27 cellular contexts compared by ENCODE assay signal in the genomic region with DNA sequence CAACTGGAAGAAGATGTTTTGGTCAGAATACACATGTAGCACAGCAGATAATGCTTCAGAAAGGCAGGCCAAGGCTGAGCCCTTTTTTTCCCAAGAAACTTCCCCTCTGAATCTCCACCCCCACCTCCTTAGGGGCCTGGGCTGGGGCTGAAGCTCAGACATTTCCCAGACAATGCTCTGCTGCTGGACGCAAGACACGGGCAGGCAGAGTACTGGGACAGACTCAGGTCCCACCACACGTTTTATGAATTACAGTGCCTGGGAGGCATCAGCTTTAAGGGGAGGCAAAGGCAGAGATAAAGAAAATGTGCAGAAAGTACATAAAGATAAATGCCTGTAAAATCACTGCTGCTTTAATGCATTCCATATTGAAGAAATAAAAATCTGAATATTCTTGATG.
"Had no signal": no experiment of that assay in that cellular context is flagged by ENCODE, and none has a peak within 500 bp of the region (broad histone marks: within the 10 kb centered on the region; RNA-seq: fewer than 3 reads in every experiment).

No MANE protein-coding gene starts in this region.

- FAIRE-seq: islet of Langerhans, small intestine had no signal

- H3K9me3 Mint-ChIP-seq: activated CD4-positive, alpha-beta memory T cell treated with anti-CD3 and anti-CD28 coated beads, Interleukin-2, amount 10 ng/mL, durations not matched to agents 7 days and 5 days; activated CD4-positive, alpha-beta T cell treated with anti-CD3 and anti-CD28 coated beads, Interleukin-2, amount 10 ng/mL, durations not matched to agents 7 days and 5 days; activated T-cell treated with anti-CD3 and anti-CD28 coated beads, Interleukin-2, amount 50 U/mL, for 4 hours; activated T-helper 17 cell treated with anti-CD3 and anti-CD28 coated beads, Interleukin-2, amount 50 U/mL, for 72 hours; central memory CD8-positive, alpha-beta T cell; dendritic cell treated with granulocyte-macrophage colony-stimulating factor and Interleukin-4, amounts not matched to agents 40 ng/mL and 50 ng/mL, for 4 days; natural killer cell; stimulated activated naive B cell treated with anti-CD40 and anti-IgM and Interleukin-4, amounts not matched to agents 10 μg/mL and 1 μg/mL and 100 μg/mL, for 72 hours had no signal

- H3K4me1 Mint-ChIP-seq: activated CD4-positive, alpha-beta memory T cell treated with anti-CD3 and anti-CD28 coated beads, Interleukin-2, amount 10 ng/mL, durations not matched to agents 7 days and 5 days; activated CD4-positive, alpha-beta T cell treated with anti-CD3 and anti-CD28 coated beads, Interleukin-2, amount 10 ng/mL, durations not matched to agents 7 days and 5 days; activated T-helper 17 cell treated with anti-CD3 and anti-CD28 coated beads, Interleukin-2, amount 50 U/mL, for 72 hours; central memory CD8-positive, alpha-beta T cell; natural killer cell; stimulated activated naive B cell treated with anti-CD40 and anti-IgM and Interleukin-4, amounts not matched to agents 10 μg/mL and 1 μg/mL and 100 μg/mL, for 72 hours had no signal

- H3K27ac ChIP-seq: esophagus muscularis mucosa, foreskin keratinocyte, neutrophil, sigmoid colon, stomach, thyroid gland, upper lobe of left lung, vagina had no signal

- H3K4me3 ChIP-seq: esophagus muscularis mucosa, sigmoid colon, stomach, thyroid gland, upper lobe of left lung, vagina had no signal

- DNase-seq: activated CD4-positive, alpha-beta memory T cell treated with anti-CD3 and anti-CD28 coated beads, Interleukin-2, amount 10 ng/mL, durations not matched to agents 7 days and 5 days; activated CD4-positive, alpha-beta T cell treated with anti-CD3 and anti-CD28 coated beads for 1 hour; activated CD4-positive, alpha-beta T cell treated with anti-CD3 and anti-CD28 coated beads, Interleukin-2, amount 10 ng/mL, durations not matched to agents 7 days and 5 days; activated CD8-positive, alpha-beta memory T cell treated with anti-CD3 and anti-CD28 coated beads, Interleukin-2, amount 50 U/mL, for 48 hours; activated gamma-delta T cell treated with Interleukin-2 at 50 U/mL for 16 hours; activated naive CD4-positive, alpha-beta T cell treated with anti-CD3 and anti-CD28 coated beads, Interleukin-2, amount 50 U/mL, for 16 hours; activated T-cell treated with anti-CD3 and anti-CD28 coated beads, Interleukin-2, amount 50 U/mL, for 4 hours; amniotic stem cell; foreskin keratinocyte; mammary epithelial cell; natural killer cell; sigmoid colon; small intestine; stimulated activated CD4-positive, alpha-beta T cell treated with anti-CD3 and anti-CD28 coated beads, Interleukin-4, amount 100 ng/mL, for 24 hours; stimulated activated naive B cell treated with anti-CD40 and anti-IgM and Interleukin-4, amounts not matched to agents 10 μg/mL and 1 μg/mL and 100 μg/mL, for 72 hours; stomach; T-helper 2 cell; thyroid gland; upper lobe of left lung had no signal

- H3K27me3 Mint-ChIP-seq: activated CD4-positive, alpha-beta memory T cell treated with anti-CD3 and anti-CD28 coated beads, Interleukin-2, amount 10 ng/mL, durations not matched to agents 7 days and 5 days; activated T-helper 17 cell treated with anti-CD3 and anti-CD28 coated beads, Interleukin-2, amount 50 U/mL, for 72 hours; dendritic cell treated with granulocyte-macrophage colony-stimulating factor and Interleukin-4, amounts not matched to agents 40 ng/mL and 50 ng/mL, for 4 days; progenitor cell of endocrine pancreas; stimulated activated naive B cell treated with anti-CD40 and anti-IgM and Interleukin-4, amounts not matched to agents 10 μg/mL and 1 μg/mL and 100 μg/mL, for 72 hours had no signal

- H3K9me3 ChIP-seq: esophagus muscularis mucosa, neutrophil, sigmoid colon, stomach, thyroid gland, upper lobe of left lung, vagina had no signal

- H3K36me3 ChIP-seq: esophagus muscularis mucosa, neutrophil, sigmoid colon, stomach, thyroid gland, upper lobe of left lung, vagina had no signal

- H3K4me3 Mint-ChIP-seq: activated CD4-positive, alpha-beta memory T cell treated with anti-CD3 and anti-CD28 coated beads, Interleukin-2, amount 10 ng/mL, durations not matched to agents 7 days and 5 days; activated CD4-positive, alpha-beta T cell treated with anti-CD3 and anti-CD28 coated beads, Interleukin-2, amount 10 ng/mL, durations not matched to agents 7 days and 5 days; activated T-cell treated with anti-CD3 and anti-CD28 coated beads, Interleukin-2, amount 50 U/mL, for 4 hours; activated T-helper 17 cell treated with anti-CD3 and anti-CD28 coated beads, Interleukin-2, amount 50 U/mL, for 72 hours; central memory CD8-positive, alpha-beta T cell; dendritic cell treated with granulocyte-macrophage colony-stimulating factor and Interleukin-4, amounts not matched to agents 40 ng/mL and 50 ng/mL, for 4 days; natural killer cell; stimulated activated naive B cell treated with anti-CD40 and anti-IgM and Interleukin-4, amounts not matched to agents 10 μg/mL and 1 μg/mL and 100 μg/mL, for 72 hours had no signal

- H3K4me1 ChIP-seq: esophagus muscularis mucosa, foreskin keratinocyte, sigmoid colon, thyroid gland, upper lobe of left lung, vagina had no signal

- ATAC-seq: activated T-cell treated with anti-CD3 and anti-CD28 coated beads, Interleukin-2, amount 50 U/mL, for 4 hours; activated T-helper 17 cell treated with anti-CD3 and anti-CD28 coated beads, Interleukin-2, amount 50 U/mL, for 72 hours; foreskin keratinocyte; natural killer cell; stimulated activated naive B cell treated with anti-CD40 and anti-IgM and Interleukin-4, amounts not matched to agents 10 μg/mL and 1 μg/mL and 100 μg/mL, for 72 hours had no signal

- H3K27me3 ChIP-seq: esophagus muscularis mucosa, foreskin keratinocyte, neutrophil, sigmoid colon, stomach, thyroid gland, upper lobe of left lung, vagina had no signal

- H3K36me3 Mint-ChIP-seq: natural killer cell; stimulated activated naive B cell treated with anti-CD40 and anti-IgM and Interleukin-4, amounts not matched to agents 10 μg/mL and 1 μg/mL and 100 μg/mL, for 72 hours had no signal

- H3K27ac Mint-ChIP-seq: activated CD4-positive, alpha-beta memory T cell treated with anti-CD3 and anti-CD28 coated beads, Interleukin-2, amount 10 ng/mL, durations not matched to agents 7 days and 5 days; activated CD4-positive, alpha-beta T cell treated with anti-CD3 and anti-CD28 coated beads, Interleukin-2, amount 10 ng/mL, durations not matched to agents 7 days and 5 days; activated T-helper 17 cell treated with anti-CD3 and anti-CD28 coated beads, Interleukin-2, amount 50 U/mL, for 72 hours; dendritic cell treated with granulocyte-macrophage colony-stimulating factor and Interleukin-4, amounts not matched to agents 40 ng/mL and 50 ng/mL, for 4 days; natural killer cell; progenitor cell of endocrine pancreas; stimulated activated naive B cell treated with anti-CD40 and anti-IgM and Interleukin-4, amounts not matched to agents 10 μg/mL and 1 μg/mL and 100 μg/mL, for 72 hours had no signal
